Comparison of ENCODE assay signal across 28 cellular contexts in the genomic region with DNA sequence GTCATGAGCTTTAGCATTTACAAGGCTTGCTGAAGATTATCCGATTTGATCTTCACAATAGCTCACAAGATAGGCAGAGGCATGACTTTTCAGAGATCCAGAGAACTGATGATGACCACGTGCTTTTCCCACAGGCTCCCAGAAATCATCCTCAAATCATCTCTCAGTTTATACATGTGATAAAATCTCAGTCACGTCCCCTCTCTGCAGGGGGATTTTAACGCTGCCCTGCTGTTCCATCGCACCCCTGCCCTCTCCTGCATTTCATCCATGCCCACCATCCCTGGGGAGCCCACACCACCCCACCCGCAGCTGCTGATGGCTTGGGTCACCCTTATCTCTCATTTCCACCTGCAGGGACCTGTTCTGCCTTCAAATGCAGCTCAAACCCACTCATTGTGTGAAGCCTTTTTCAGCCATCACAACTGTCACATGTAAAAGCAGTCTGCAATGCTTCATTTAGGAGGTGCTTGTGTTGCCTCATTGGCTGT.
DNase-seq lines count a peak whose midpoint lies in the region; ATAC-seq and TF ChIP-seq lines count a peak whose summit lies in the region.
"Had no signal": no experiment of that assay in that cellular context is flagged by ENCODE, and none has a peak within 500 bp of the region (broad histone marks: within the 10 kb centered on the region; RNA-seq: fewer than 3 reads in every experiment).

No MANE protein-coding gene starts in this region.

- TF ChIP-seq CTCF in endodermal cell (conservative IDR thresholded peaks at IDR 0.05) (no peak), neural progenitor cell (IDR thresholded peaks at IDR 0.05) (no peak)

- ATAC-seq in right cardiac atrium (no peak), esophagus mucosa (no peak), GM21786 (IDR thresholded peaks at IDR 0.05; ENCODE audit: unreplicated experiment) (no peak)
- ATAC-seq: A549; activated CD4-positive, CD25-positive, alpha-beta regulatory T cell treated with anti-CD3 and anti-CD28 coated beads, Interleukin-2, amount 50 U/mL, for 24 hours; activated T-cell treated with anti-CD3 and anti-CD28 coated beads, Interleukin-2, amount 50 U/mL, for 4 hours; gastroesophageal sphincter; natural killer cell treated with Interleukin-12 subunit alpha and Interleukin-12 subunit beta and Interleukin-15 and Interleukin-18, amount 100 ng/mL, for 72 hours; Panc1 had no signal

- H3K36me3 Mint-ChIP-seq in endodermal cell (ENCODE audit: low read depth) (no peaks in the 10 kb centered on the region), neural progenitor cell (peaks cover 2% of the 10 kb centered on the region)
- H3K36me3 Mint-ChIP-seq: memory B cell; natural killer cell treated with Interleukin-12 subunit alpha and Interleukin-12 subunit beta and Interleukin-15 and Interleukin-18, amount 100 ng/mL, for 72 hours had no signal

- H3K4me1 Mint-ChIP-seq in endodermal cell (peaks cover 16% of the 10 kb centered on the region), neural progenitor cell (peaks cover 47% of the 10 kb centered on the region)
- H3K4me1 Mint-ChIP-seq: memory B cell had no signal

- no peaks in the 10 kb centered on the region for H3K4me1 ChIP-seq in right cardiac atrium (ENCODE audit: control insufficient read depth, insufficient read depth, low read length)
- no peaks in the 10 kb centered on the region for H3K4me1 ChIP-seq in endodermal cell (ENCODE audit: control insufficient read depth, insufficient read depth, low read length)
- H3K4me1 ChIP-seq in neural progenitor cell = peaks cover 29% of the 10 kb centered on the region
- H3K4me1 ChIP-seq: A549 had no signal

- peak overlapping the region; percentile 4 for H3K4me3 Mint-ChIP-seq in endodermal cell
- peak overlapping the region; percentile 66 for H3K4me3 Mint-ChIP-seq in neural progenitor cell
- H3K4me3 Mint-ChIP-seq: activated T-cell treated with anti-CD3 and anti-CD28 coated beads, Interleukin-2, amount 50 U/mL, for 4 hours; memory B cell; natural killer cell treated with Interleukin-12 subunit alpha and Interleukin-12 subunit beta and Interleukin-15 and Interleukin-18, amount 100 ng/mL, for 72 hours had no signal

- H3K9ac ChIP-seq in endodermal cell (ENCODE audit: extremely low read depth, low read length, poor library complexity, severe bottlenecking) = no peak overlapping the region
- no peak overlapping the region for H3K9ac ChIP-seq in neural progenitor cell

- no peaks in the 10 kb centered on the region for H3K36me3 ChIP-seq in endodermal cell (ENCODE audit: control insufficient read depth, insufficient read depth, low read length)
- no peaks in the 10 kb centered on the region for H3K36me3 ChIP-seq in neural progenitor cell
- H3K36me3 ChIP-seq: esophagus muscularis mucosa, gastroesophageal sphincter had no signal

- H3K27me3 ChIP-seq in right cardiac atrium (ENCODE audit: control insufficient read depth, insufficient read depth) (no peaks in the 10 kb centered on the region), endodermal cell (ENCODE audit: control insufficient read depth, insufficient read depth, low read length, poor library complexity, severe bottlenecking) (no peaks in the 10 kb centered on the region), neural progenitor cell (no peaks in the 10 kb centered on the region)
- H3K27me3 ChIP-seq: esophagus muscularis mucosa, gastroesophageal sphincter had no signal

- no peaks in the 10 kb centered on the region for H3K9me3 ChIP-seq in right cardiac atrium (ENCODE audit: control insufficient read depth, low read length)
- H3K9me3 ChIP-seq in endodermal cell (ENCODE audit: control insufficient read depth, low read length) = no peaks in the 10 kb centered on the region
- H3K9me3 ChIP-seq in neural progenitor cell (ENCODE audit: low read depth) = no peaks in the 10 kb centered on the region
- H3K9me3 ChIP-seq: A549, esophagus muscularis mucosa, gastroesophageal sphincter had no signal

- H3K4me3 ChIP-seq in right cardiac atrium (ENCODE audit: low read length) (no peak overlapping the region), endodermal cell (ENCODE audit: low read length) (no peak overlapping the region), neural progenitor cell (no peak overlapping the region)
- H3K4me3 ChIP-seq: A549, esophagus muscularis mucosa, gastroesophageal sphincter, SK-N-MC had no signal

- H3K4me2 ChIP-seq in neural progenitor cell = peak overlapping the region; percentile 72
- H3K4me2 ChIP-seq: A549 had no signal

- peaks cover 48% of the 10 kb centered on the region for H3K79me2 ChIP-seq in neural progenitor cell (ENCODE audit: low read depth)

- no peak overlapping the region for H3K27ac ChIP-seq in right cardiac atrium (ENCODE audit: low read length)
- no peak overlapping the region for H3K27ac ChIP-seq in endodermal cell (ENCODE audit: low read depth, low read length)
- no peak overlapping the region for H3K27ac ChIP-seq in neural progenitor cell
- H3K27ac ChIP-seq: A549, gastroesophageal sphincter, SK-N-MC had no signal

- 64% methylated on average over 6 of the region's 6 CpGs for WGBS in right cardiac atrium
- WGBS in endodermal cell (ENCODE audit: insufficient coverage in 1 of 2, insufficient read length in 1 of 2), 2 experiments = 27 to 33% methylated on average over 5 to 6 of the region's 6 CpGs

- H3F3A ChIP-seq in neural progenitor cell (ENCODE audit: low read depth) = peaks cover 13% of the 10 kb centered on the region

- H2AFZ ChIP-seq in neural progenitor cell (replicated peaks) = no peak overlapping the region

- H3K9me3 Mint-ChIP-seq in endodermal cell (no peaks in the 10 kb centered on the region), neural progenitor cell (no peaks in the 10 kb centered on the region)
- H3K9me3 Mint-ChIP-seq: activated T-cell treated with anti-CD3 and anti-CD28 coated beads, Interleukin-2, amount 50 U/mL, for 4 hours; memory B cell; natural killer cell treated with Interleukin-12 subunit alpha and Interleukin-12 subunit beta and Interleukin-15 and Interleukin-18, amount 100 ng/mL, for 72 hours had no signal

- H3K27me3 Mint-ChIP-seq in endodermal cell (ENCODE audit: insufficient read depth) (no peaks in the 10 kb centered on the region), neural progenitor cell (ENCODE audit: insufficient read depth, low read depth) (peaks cover 7% of the 10 kb centered on the region)

- peaks cover 94% of the 10 kb centered on the region for H4K20me1 ChIP-seq in neural progenitor cell (ENCODE audit: low read depth)

- DNase-seq in cardiac septum (ENCODE audit: low spot score) (peak; percentile 46), right cardiac atrium (no peak), endodermal cell (peak; percentile 57), neural progenitor cell (ENCODE audit: low spot score) (no peak), NK-92 (lab: John Stamatoyannopoulos, UW; ENCODE audit: unreplicated experiment) (no peak)
- DNase-seq in stimulated activated CD4-positive, alpha-beta T cell treated with anti-CD3 and anti-CD28 coated beads, Interleukin-4, amount 100 ng/mL, for 4 hours = no peak
- DNase-seq: activated CD8-positive, alpha-beta memory T cell treated with anti-CD3 and anti-CD28 coated beads for 24 hours; activated naive CD4-positive, alpha-beta T cell treated with Interleukin-2 at 50 U/mL for 16 hours; activated T-cell treated with anti-CD3 and anti-CD28 coated beads, Interleukin-2, amount 50 U/mL, for 4 hours; central memory CD4-positive, alpha-beta T cell; DMS153; GF-D8; GOT3; KG1; MV-4-11; NCI-H1694 treated with DMSO at 0.1 percent for 48 hours; NCI-H226; T-helper 9 cell had no signal

- H3K27ac Mint-ChIP-seq in endodermal cell (peak overlapping the region; percentile 52), neural progenitor cell (peak overlapping the region; percentile 72)
- H3K27ac Mint-ChIP-seq: memory B cell; natural killer cell treated with Interleukin-12 subunit alpha and Interleukin-12 subunit beta and Interleukin-15 and Interleukin-18, amount 100 ng/mL, for 72 hours had no signal

- intact Hi-C loops in cardiac septum (cut with DNase I) = no loop called here
- intact Hi-C loops in right cardiac atrium (cut with DNase I) = no loop called here

Comparison
In these comparisons a context has a peak if more than half of its experiments do, and no peak if none do; other contexts are left out.
1. DNase-seq: peak in cardiac septum (single experiment) and endodermal cell (single experiment); none in right cardiac atrium (0 of 3), neural progenitor cell (single experiment), stimulated activated CD4-positive, alpha-beta T cell treated with anti-CD3 and anti-CD28 coated beads, Interleukin-4, amount 100 ng/mL, for 4 hours (0 of 2) and NK-92 (single experiment).